In genomic region chr10:76644481-76644880, GRCh38 we compare ENCODE assay signal across 27 cellular contexts.
"Had no signal": no experiment of that assay in that cellular context is flagged by ENCODE, and none has a peak within 500 bp of the region (broad histone marks: within the 10 kb centered on the region; RNA-seq: fewer than 3 reads in every experiment).

No MANE protein-coding gene starts in this region.

- DNase-seq: activated CD4-positive, alpha-beta memory T cell treated with anti-CD3 and anti-CD28 coated beads for 36 hours; activated CD4-positive, alpha-beta T cell treated with anti-CD3 and anti-CD28 coated beads for 48 hours; activated CD8-positive, alpha-beta memory T cell treated with anti-CD3 and anti-CD28 coated beads, Interleukin-2, amount 50 U/mL, for 48 hours; activated gamma-delta T cell treated with Interleukin-2 at 50 U/mL for 16 hours; activated naive CD4-positive, alpha-beta T cell treated with anti-CD3 and anti-CD28 coated beads, Interleukin-2, amount 50 U/mL, for 16 hours; activated naive CD8-positive, alpha-beta T cell treated with anti-CD3 and anti-CD28 coated beads, Interleukin-2, amount 50 U/mL, for 24 hours; activated T-cell treated with anti-CD3 and anti-CD28 coated beads, Interleukin-2, amount 50 U/mL, for 24 hours; amygdala; central memory CD4-positive, alpha-beta T cell; foreskin fibroblast; heart left ventricle; islet precursor cell; left colon; naive thymus-derived CD8-positive, alpha-beta T cell; right cardiac atrium; spleen; stimulated activated naive CD4-positive, alpha-beta T cell; T-helper 17 cell; T1000; WERI-Rb-1 had no signal

- ATAC-seq: activated CD4-positive, CD25-positive, alpha-beta regulatory T cell treated with anti-CD3 and anti-CD28 coated beads, Interleukin-2, amount 50 U/mL, for 24 hours; activated naive CD8-positive, alpha-beta T cell treated with anti-CD3 and anti-CD28 coated beads, Interleukin-2, amount 50 U/mL, for 24 hours; activated T-helper 17 cell treated with anti-CD3 and anti-CD28 coated beads, Interleukin-2, amount 50 U/mL, for 72 hours; heart left ventricle; left colon; naive thymus-derived CD8-positive, alpha-beta T cell; T-helper 17 cell had no signal

- H3K4me1 ChIP-seq: breast epithelium, heart left ventricle, spleen had no signal

- FAIRE-seq: endothelial cell of umbilical vein had no signal

- H3K4me2 ChIP-seq: neural progenitor cell had no signal

- H3K27me3 Mint-ChIP-seq: activated CD4-positive, alpha-beta memory T cell treated with anti-CD3 and anti-CD28 coated beads for 36 hours; activated naive CD8-positive, alpha-beta T cell treated with anti-CD3 and anti-CD28 coated beads, Interleukin-2, amount 50 U/mL, for 24 hours; activated T-cell treated with anti-CD3 and anti-CD28 coated beads, Interleukin-2, amount 50 U/mL, for 24 hours; activated T-helper 17 cell treated with anti-CD3 and anti-CD28 coated beads, Interleukin-2, amount 50 U/mL, for 72 hours; T-helper 17 cell had no signal

- H3K9me3 ChIP-seq: breast epithelium, heart left ventricle, spleen, tibial nerve had no signal

- H3K4me1 Mint-ChIP-seq: activated naive CD8-positive, alpha-beta T cell treated with anti-CD3 and anti-CD28 coated beads, Interleukin-2, amount 50 U/mL, for 24 hours; activated T-helper 17 cell treated with anti-CD3 and anti-CD28 coated beads, Interleukin-2, amount 50 U/mL, for 72 hours; naive thymus-derived CD8-positive, alpha-beta T cell; T-helper 17 cell had no signal

- H3K9ac ChIP-seq: neural progenitor cell had no signal

- H3K27me3 ChIP-seq: breast epithelium, heart left ventricle, neural progenitor cell, spleen, tibial nerve had no signal

- H3K4me3 ChIP-seq: breast epithelium, heart left ventricle, neural progenitor cell, spleen, tibial nerve had no signal

- H3K36me3 Mint-ChIP-seq: activated CD4-positive, alpha-beta memory T cell treated with anti-CD3 and anti-CD28 coated beads for 36 hours; mesothelial cell of epicardium; naive thymus-derived CD8-positive, alpha-beta T cell; neural progenitor cell had no signal

- H2AFZ ChIP-seq: neural progenitor cell had no signal

- H3K9me3 Mint-ChIP-seq: activated CD4-positive, alpha-beta memory T cell treated with anti-CD3 and anti-CD28 coated beads for 36 hours; activated naive CD8-positive, alpha-beta T cell treated with anti-CD3 and anti-CD28 coated beads, Interleukin-2, amount 50 U/mL, for 24 hours; activated T-cell treated with anti-CD3 and anti-CD28 coated beads, Interleukin-2, amount 50 U/mL, for 24 hours; mesothelial cell of epicardium; naive thymus-derived CD8-positive, alpha-beta T cell; neural progenitor cell had no signal

- H3K36me3 ChIP-seq: breast epithelium, heart left ventricle, neural progenitor cell, spleen, tibial nerve, WERI-Rb-1 had no signal

- H3K27ac ChIP-seq: breast epithelium, neural progenitor cell, spleen, tibial nerve, WERI-Rb-1 had no signal

- H3K4me3 Mint-ChIP-seq: activated CD4-positive, alpha-beta memory T cell treated with anti-CD3 and anti-CD28 coated beads for 36 hours; activated naive CD8-positive, alpha-beta T cell treated with anti-CD3 and anti-CD28 coated beads, Interleukin-2, amount 50 U/mL, for 24 hours; activated T-cell treated with anti-CD3 and anti-CD28 coated beads, Interleukin-2, amount 50 U/mL, for 24 hours; activated T-helper 17 cell treated with anti-CD3 and anti-CD28 coated beads, Interleukin-2, amount 50 U/mL, for 72 hours; mesothelial cell of epicardium; naive thymus-derived CD8-positive, alpha-beta T cell; neural progenitor cell; T-helper 17 cell had no signal
